In genomic region chr16:50499254-50499653, GRCh38 we compare ENCODE assay signal across 25 cellular contexts. TPM values are rescaled to one million over a fixed set of nuclear protein-coding genes. Genes with fewer than 3 reads are reported as not detected.
A peak's percentile ranks its signal among the peaks of the same experiment; 100 is the strongest.
DNase-seq lines count a peak whose midpoint lies in the region; ATAC-seq, FAIRE-seq and TF ChIP-seq lines count a peak whose summit lies in the region.
"Had no signal": no experiment of that assay in that cellular context is flagged by ENCODE, and none has a peak within 500 bp of the region (broad histone marks: within the 10 kb centered on the region; RNA-seq: fewer than 3 reads in every experiment).

No MANE protein-coding gene starts in this region.

- TF ChIP-seq CTCF in coronary artery (IDR thresholded peaks at IDR 0.05) (no peak), sigmoid colon (IDR thresholded peaks at IDR 0.05) (no peak), D721Med (IDR thresholded peaks at IDR 0.05; ENCODE audit: insufficient read depth, missing control alignments) (no peak)

- peak; percentile 3 for DNase-seq in activated CD4-positive, alpha-beta memory T cell treated with anti-CD3 and anti-CD28 coated beads, Interleukin-2, amount 10 ng/mL, durations not matched to agents 7 days and 5 days
- DNase-seq in activated CD4-positive, alpha-beta memory T cell treated with anti-CD3 and anti-CD28 coated beads for 36 hours = no peak
- DNase-seq in coronary artery (ENCODE audit: low spot score) (no peak), sigmoid colon (no peak), aorta (no peak), D721Med (ENCODE audit: insufficient read length, low spot score) (no peak)
- DNase-seq in activated CD4-positive, alpha-beta T cell treated with anti-CD3 and anti-CD28 coated beads for 48 hours = no peak
- DNase-seq: BE2C; CD8-positive, alpha-beta memory T cell; DMS79 treated with DMSO at 0.1 percent for 48 hours; GF-D8; IMR-90; KG1; MG63; NCI-H2029 treated with DMSO at 0.1 percent for 48 hours; NCI-H526; NCI-H82; NK-92 treated with Interleukin-12 subunit alpha and Interleukin-12 subunit beta, amount 100 ng/mL, for 24 hours; PC-3; SJCRH30 had no signal

- H3K27me3 ChIP-seq in sigmoid colon = no peaks in the 10 kb centered on the region
- H3K27me3 ChIP-seq in aorta (ENCODE audit: control insufficient read depth in 1 of 2, insufficient read depth in 2 of 2, low read length in 1 of 2) = no peaks in the 10 kb centered on the region
- H3K27me3 ChIP-seq: BE2C, MG63, SJCRH30 had no signal

- H3K27ac Mint-ChIP-seq in activated CD4-positive, alpha-beta memory T cell treated with anti-CD3 and anti-CD28 coated beads, Interleukin-2, amount 10 ng/mL, durations not matched to agents 7 days and 5 days = no peak overlapping the region
- no peak overlapping the region for H3K27ac Mint-ChIP-seq in activated CD4-positive, alpha-beta memory T cell treated with anti-CD3 and anti-CD28 coated beads for 36 hours
- H3K27ac Mint-ChIP-seq: CD14-positive monocyte; CD8-positive, alpha-beta memory T cell had no signal

- H3K27me3 Mint-ChIP-seq in activated CD4-positive, alpha-beta memory T cell treated with anti-CD3 and anti-CD28 coated beads, Interleukin-2, amount 10 ng/mL, durations not matched to agents 7 days and 5 days = no peaks in the 10 kb centered on the region
- H3K27me3 Mint-ChIP-seq in activated CD4-positive, alpha-beta memory T cell treated with anti-CD3 and anti-CD28 coated beads for 36 hours = no peaks in the 10 kb centered on the region

- H3K27ac ChIP-seq in coronary artery = peak overlapping the region; percentile 82 to 88
- H3K27ac ChIP-seq in sigmoid colon = peak overlapping the region in 3 of 4 donors; percentile 38 to 78 (median 53)
- peak overlapping the region; percentile 88 for H3K27ac ChIP-seq in aorta (ENCODE audit: low read depth in 1 of 2, low read length in 2 of 2)
- H3K27ac ChIP-seq: 22Rv1, SJCRH30 had no signal

- WGBS in sigmoid colon, 2 donors = 92 to 94% methylated on average over 2 of the region's 2 CpGs
- WGBS in aorta, 2 donors = 41 to 50% methylated on average over 2 of the region's 2 CpGs

- H3K36me3 Mint-ChIP-seq in activated CD4-positive, alpha-beta memory T cell treated with anti-CD3 and anti-CD28 coated beads, Interleukin-2, amount 10 ng/mL, durations not matched to agents 7 days and 5 days (ENCODE audit: low read depth) = no peaks in the 10 kb centered on the region
- H3K36me3 Mint-ChIP-seq in activated CD4-positive, alpha-beta memory T cell treated with anti-CD3 and anti-CD28 coated beads for 36 hours = no peaks in the 10 kb centered on the region
- H3K36me3 Mint-ChIP-seq: CD14-positive monocyte; CD8-positive, alpha-beta memory T cell had no signal

- no peak for ATAC-seq in aorta (ENCODE audit: low FRiP score)
- ATAC-seq: HCT116, PC-3 had no signal

- POLR2A ChIA-PET in activated CD4-positive, alpha-beta memory T cell treated with anti-CD3 and anti-CD28 coated beads, Interleukin-2, amount 10 ng/mL, durations not matched to agents 7 days and 5 days (lab: Charles Lee) = no interaction called here
- POLR2A ChIA-PET in activated CD4-positive, alpha-beta memory T cell treated with anti-CD3 and anti-CD28 coated beads for 36 hours (lab: Charles Lee) = no interaction called here

- H3K36me3 ChIP-seq in sigmoid colon (no peaks in the 10 kb centered on the region), aorta (ENCODE audit: control insufficient read depth in 1 of 2, insufficient read depth in 2 of 2, low read length in 1 of 2) (no peaks in the 10 kb centered on the region)
- H3K36me3 ChIP-seq: BE2C, MG63, SJCRH30 had no signal

- H3K9me3 Mint-ChIP-seq in activated CD4-positive, alpha-beta memory T cell treated with anti-CD3 and anti-CD28 coated beads, Interleukin-2, amount 10 ng/mL, durations not matched to agents 7 days and 5 days = peaks cover 2% of the 10 kb centered on the region
- H3K9me3 Mint-ChIP-seq in activated CD4-positive, alpha-beta memory T cell treated with anti-CD3 and anti-CD28 coated beads for 36 hours = no peaks in the 10 kb centered on the region
- H3K9me3 Mint-ChIP-seq: CD8-positive, alpha-beta memory T cell had no signal

- H3K4me1 ChIP-seq in sigmoid colon (peaks cover 0 to 19% (median 16%) of the 10 kb centered on the region in 4 donors), aorta (ENCODE audit: control insufficient read depth in 1 of 2, insufficient read depth in 2 of 2, low read length in 2 of 2) (peaks cover 6 to 7% of the 10 kb centered on the region in 2 donors)
- H3K4me1 ChIP-seq: BE2C, SJCRH30 had no signal

- H3K4me3 Mint-ChIP-seq in activated CD4-positive, alpha-beta memory T cell treated with anti-CD3 and anti-CD28 coated beads, Interleukin-2, amount 10 ng/mL, durations not matched to agents 7 days and 5 days = no peak overlapping the region
- H3K4me3 Mint-ChIP-seq in activated CD4-positive, alpha-beta memory T cell treated with anti-CD3 and anti-CD28 coated beads for 36 hours = no peak overlapping the region
- H3K4me3 Mint-ChIP-seq: CD14-positive monocyte; CD8-positive, alpha-beta memory T cell had no signal

- H3K9me3 ChIP-seq in sigmoid colon = no peaks in the 10 kb centered on the region
- H3K9me3 ChIP-seq in aorta (ENCODE audit: control insufficient read depth, low read length) = no peaks in the 10 kb centered on the region
- H3K9me3 ChIP-seq: BE2C, MG63, SJCRH30 had no signal

- no peak for FAIRE-seq in D721Med (lab: Jason Lieb, UNC)
- FAIRE-seq: GM12892, H1 had no signal

- TF ChIP-seq POLR2A in sigmoid colon (IDR thresholded peaks at IDR 0.05) = no peak

- H3K4me3 ChIP-seq in coronary artery = no peak overlapping the region
- H3K4me3 ChIP-seq in sigmoid colon = no peak overlapping the region
- H3K4me3 ChIP-seq in aorta (ENCODE audit: low read length in 2 of 2) = no peak overlapping the region
- H3K4me3 ChIP-seq: MG63, SJCRH30 had no signal

- intact Hi-C loops in activated CD4-positive, alpha-beta memory T cell treated with anti-CD3 and anti-CD28 coated beads for 36 hours (cut with micrococcal nuclease) = loop anchor here (10.0 kb wide), 1 partner anchor 64 kb away; no protein-coding TSS in a partner anchor
- intact Hi-C loops in sigmoid colon (cut with DNase I) (no loop called here), aorta (cut with DNase I) (loop anchor here (2.0 to 5.0 kb wide), 2 partner anchors 50 to 127 kb away; partner anchors contain the start of gene NKD1 (in 1 of the 2))

- H3K4me1 Mint-ChIP-seq in activated CD4-positive, alpha-beta memory T cell treated with anti-CD3 and anti-CD28 coated beads, Interleukin-2, amount 10 ng/mL, durations not matched to agents 7 days and 5 days = no peaks in the 10 kb centered on the region
- H3K4me1 Mint-ChIP-seq in activated CD4-positive, alpha-beta memory T cell treated with anti-CD3 and anti-CD28 coated beads for 36 hours (ENCODE audit: low read depth) = no peaks in the 10 kb centered on the region
- H3K4me1 Mint-ChIP-seq: CD14-positive monocyte; CD8-positive, alpha-beta memory T cell had no signal

- TF ChIP-seq EP300 in sigmoid colon (IDR thresholded peaks at IDR 0.05) = no peak

- CTCF ChIA-PET in activated CD4-positive, alpha-beta memory T cell treated with anti-CD3 and anti-CD28 coated beads, Interleukin-2, amount 10 ng/mL, durations not matched to agents 7 days and 5 days (lab: Charles Lee) = no interaction called here
- CTCF ChIA-PET in activated CD4-positive, alpha-beta memory T cell treated with anti-CD3 and anti-CD28 coated beads for 36 hours (lab: Charles Lee) = no interaction called here

RNA-seq across cellular contexts. Expression of gene NKD1, which starts 48.9 kb away (rescaled TPM):
- 1 to 10 TPM in 1 of 2 experiments, under 1 TPM in 1; 0.95 to 1.9 TPM for total RNA-seq in activated CD4-positive, alpha-beta memory T cell treated with anti-CD3 and anti-CD28 coated beads, Interleukin-2, amount 10 ng/mL, durations not matched to agents 7 days and 5 days
- 1 to 10 TPM in 1 of 2 experiments, under 1 TPM in 1; 0.67 to 1.6 TPM for total RNA-seq in activated CD4-positive, alpha-beta memory T cell treated with anti-CD3 and anti-CD28 coated beads for 36 hours
- total RNA-seq in sigmoid colon = 10 to 100 TPM in 3 of 4 donors, 1 to 10 TPM in 1; 6.7 to 18.0 (median 11.5) TPM
- polyA plus RNA-seq in sigmoid colon = 1 to 10 TPM in 2 of 3 donors, under 1 TPM in 1; under 0.01 to 2.8 (median 1.5) TPM
- total RNA-seq in aorta = 10 to 100 TPM; 34.4 to 55.2 TPM
- polyA plus RNA-seq in aorta = 1 to 10 TPM; 5.1 to 7.6 TPM
- total RNA-seq: IMR-90 had no signal
- polyA plus RNA-seq: CD14-positive monocyte, IMR-90 had no signal
